Comparison of ENCODE assay signal across 1 cellular context in the genomic region with DNA sequence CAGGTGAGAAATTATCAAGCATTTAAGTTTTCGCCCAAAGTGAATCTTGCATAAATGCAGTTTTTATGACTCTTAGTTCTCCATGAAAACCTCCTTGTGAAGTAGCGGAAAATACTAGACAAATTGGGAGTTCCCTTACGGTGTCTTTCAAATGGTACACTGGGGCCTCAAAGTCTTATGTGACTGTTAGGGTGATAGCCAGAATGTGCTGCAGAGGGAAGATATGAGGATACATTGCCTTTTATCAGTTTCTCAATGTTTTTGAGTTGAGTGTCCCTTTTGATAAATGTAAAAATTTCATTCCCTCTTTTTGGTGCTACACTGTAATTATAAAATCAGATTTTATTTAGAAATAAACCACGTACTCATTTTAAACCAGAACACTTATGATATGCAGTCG.
TF ChIP-seq lines count a peak whose summit lies in the region.

No MANE protein-coding gene starts in this region.

TF ChIP-seq in K562, 482 proteins besides CTCF, POLR2A, EP300 and RAD21 (continued from another document and continues in another):
- TF ChIP-seq, protein P1, sequence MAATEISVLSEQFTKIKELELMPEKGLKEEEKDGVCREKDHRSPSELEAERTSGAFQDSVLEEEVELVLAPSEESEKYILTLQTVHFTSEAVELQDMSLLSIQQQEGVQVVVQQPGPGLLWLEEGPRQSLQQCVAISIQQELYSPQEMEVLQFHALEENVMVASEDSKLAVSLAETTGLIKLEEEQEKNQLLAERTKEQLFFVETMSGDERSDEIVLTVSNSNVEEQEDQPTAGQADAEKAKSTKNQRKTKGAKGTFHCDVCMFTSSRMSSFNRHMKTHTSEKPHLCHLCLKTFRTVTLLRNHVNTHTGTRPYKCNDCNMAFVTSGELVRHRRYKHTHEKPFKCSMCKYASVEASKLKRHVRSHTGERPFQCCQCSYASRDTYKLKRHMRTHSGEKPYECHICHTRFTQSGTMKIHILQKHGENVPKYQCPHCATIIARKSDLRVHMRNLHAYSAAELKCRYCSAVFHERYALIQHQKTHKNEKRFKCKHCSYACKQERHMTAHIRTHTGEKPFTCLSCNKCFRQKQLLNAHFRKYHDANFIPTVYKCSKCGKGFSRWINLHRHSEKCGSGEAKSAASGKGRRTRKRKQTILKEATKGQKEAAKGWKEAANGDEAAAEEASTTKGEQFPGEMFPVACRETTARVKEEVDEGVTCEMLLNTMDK (IDR thresholded peaks at IDR 0.05; ENCODE audit: borderline replicate concordance, insufficient read depth, low read depth, low read length, poor library complexity, severe bottlenecking) = no peak
- TF ChIP-seq, protein P2, sequence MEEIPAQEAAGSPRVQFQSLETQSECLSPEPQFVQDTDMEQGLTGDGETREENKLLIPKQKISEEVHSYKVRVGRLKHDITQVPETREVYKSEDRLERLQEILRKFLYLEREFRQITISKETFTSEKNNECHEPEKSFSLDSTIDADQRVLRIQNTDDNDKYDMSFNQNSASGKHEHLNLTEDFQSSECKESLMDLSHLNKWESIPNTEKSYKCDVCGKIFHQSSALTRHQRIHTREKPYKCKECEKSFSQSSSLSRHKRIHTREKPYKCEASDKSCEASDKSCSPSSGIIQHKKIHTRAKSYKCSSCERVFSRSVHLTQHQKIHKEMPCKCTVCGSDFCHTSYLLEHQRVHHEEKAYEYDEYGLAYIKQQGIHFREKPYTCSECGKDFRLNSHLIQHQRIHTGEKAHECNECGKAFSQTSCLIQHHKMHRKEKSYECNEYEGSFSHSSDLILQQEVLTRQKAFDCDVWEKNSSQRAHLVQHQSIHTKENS (CRISPR knock-in tag; IDR thresholded peaks at IDR 0.05) = no peak
- no peak for TF ChIP-seq BRD4 (IDR thresholded peaks at IDR 0.05)
- TF ChIP-seq ZNF212 (CRISPR knock-in tag; IDR thresholded peaks at IDR 0.05) = no peak
- TF ChIP-seq IFI16 (CRISPR knock-in tag; IDR thresholded peaks at IDR 0.05) = no peak
- TF ChIP-seq, protein P3, sequence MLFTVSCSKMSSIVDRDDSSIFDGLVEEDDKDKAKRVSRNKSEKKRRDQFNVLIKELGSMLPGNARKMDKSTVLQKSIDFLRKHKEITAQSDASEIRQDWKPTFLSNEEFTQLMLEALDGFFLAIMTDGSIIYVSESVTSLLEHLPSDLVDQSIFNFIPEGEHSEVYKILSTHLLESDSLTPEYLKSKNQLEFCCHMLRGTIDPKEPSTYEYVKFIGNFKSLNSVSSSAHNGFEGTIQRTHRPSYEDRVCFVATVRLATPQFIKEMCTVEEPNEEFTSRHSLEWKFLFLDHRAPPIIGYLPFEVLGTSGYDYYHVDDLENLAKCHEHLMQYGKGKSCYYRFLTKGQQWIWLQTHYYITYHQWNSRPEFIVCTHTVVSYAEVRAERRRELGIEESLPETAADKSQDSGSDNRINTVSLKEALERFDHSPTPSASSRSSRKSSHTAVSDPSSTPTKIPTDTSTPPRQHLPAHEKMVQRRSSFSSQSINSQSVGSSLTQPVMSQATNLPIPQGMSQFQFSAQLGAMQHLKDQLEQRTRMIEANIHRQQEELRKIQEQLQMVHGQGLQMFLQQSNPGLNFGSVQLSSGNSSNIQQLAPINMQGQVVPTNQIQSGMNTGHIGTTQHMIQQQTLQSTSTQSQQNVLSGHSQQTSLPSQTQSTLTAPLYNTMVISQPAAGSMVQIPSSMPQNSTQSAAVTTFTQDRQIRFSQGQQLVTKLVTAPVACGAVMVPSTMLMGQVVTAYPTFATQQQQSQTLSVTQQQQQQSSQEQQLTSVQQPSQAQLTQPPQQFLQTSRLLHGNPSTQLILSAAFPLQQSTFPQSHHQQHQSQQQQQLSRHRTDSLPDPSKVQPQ (CRISPR knock-in tag; IDR thresholded peaks at IDR 0.05; ENCODE audit: borderline replicate concordance) = no peak
- TF ChIP-seq SLC30A9 (CRISPR knock-in tag; IDR thresholded peaks at IDR 0.05) = no peak
- peak; percentile 91 for TF ChIP-seq TAL1 (IDR thresholded peaks at IDR 0.05)
- TF ChIP-seq NR1H2 (CRISPR knock-in tag; IDR thresholded peaks at IDR 0.05) = no peak
- TF ChIP-seq ZSCAN29 (IDR thresholded peaks at IDR 0.05) = no peak
- TF ChIP-seq STAT5A (IDR thresholded peaks at IDR 0.05; ENCODE audit: borderline replicate concordance, low read length) = peak; percentile 82
- peak; percentile 84 for TF ChIP-seq POLR2AphosphoS5 (IDR thresholded peaks at IDR 0.05; ENCODE audit: control insufficient read depth, insufficient read depth, low read depth, low read length)
- TF ChIP-seq TAF9B (IDR thresholded peaks at IDR 0.05; ENCODE audit: partially characterized antibody) = no peak
- no peak for TF ChIP-seq FOXK1 (CRISPR knock-in tag; IDR thresholded peaks at IDR 0.05; ENCODE audit: borderline replicate concordance)
- TF ChIP-seq, protein P4, sequence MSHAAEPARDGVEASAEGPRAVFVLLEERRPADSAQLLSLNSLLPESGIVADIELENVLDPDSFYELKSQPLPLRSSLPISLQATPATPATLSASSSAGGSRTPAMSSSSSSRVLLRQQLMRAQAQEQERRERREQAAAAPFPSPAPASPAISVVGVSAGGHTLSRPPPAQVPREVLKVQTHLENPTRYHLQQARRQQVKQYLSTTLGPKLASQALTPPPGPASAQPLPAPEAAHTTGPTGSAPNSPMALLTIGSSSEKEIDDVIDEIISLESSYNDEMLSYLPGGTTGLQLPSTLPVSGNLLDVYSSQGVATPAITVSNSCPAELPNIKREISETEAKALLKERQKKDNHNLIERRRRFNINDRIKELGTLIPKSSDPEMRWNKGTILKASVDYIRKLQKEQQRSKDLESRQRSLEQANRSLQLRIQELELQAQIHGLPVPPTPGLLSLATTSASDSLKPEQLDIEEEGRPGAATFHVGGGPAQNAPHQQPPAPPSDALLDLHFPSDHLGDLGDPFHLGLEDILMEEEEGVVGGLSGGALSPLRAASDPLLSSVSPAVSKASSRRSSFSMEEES (CRISPR knock-in tag; IDR thresholded peaks at IDR 0.05) = no peak
- TF ChIP-seq CBX3 (IDR thresholded peaks at IDR 0.05; ENCODE audit: borderline replicate concordance in 1 of 2, low read length in 2 of 2) = no peak
- TF ChIP-seq CC2D1A (IDR thresholded peaks at IDR 0.05) = peak; percentile 77; the same call in 1 of the 2 replicates
- TF ChIP-seq, protein P5, sequence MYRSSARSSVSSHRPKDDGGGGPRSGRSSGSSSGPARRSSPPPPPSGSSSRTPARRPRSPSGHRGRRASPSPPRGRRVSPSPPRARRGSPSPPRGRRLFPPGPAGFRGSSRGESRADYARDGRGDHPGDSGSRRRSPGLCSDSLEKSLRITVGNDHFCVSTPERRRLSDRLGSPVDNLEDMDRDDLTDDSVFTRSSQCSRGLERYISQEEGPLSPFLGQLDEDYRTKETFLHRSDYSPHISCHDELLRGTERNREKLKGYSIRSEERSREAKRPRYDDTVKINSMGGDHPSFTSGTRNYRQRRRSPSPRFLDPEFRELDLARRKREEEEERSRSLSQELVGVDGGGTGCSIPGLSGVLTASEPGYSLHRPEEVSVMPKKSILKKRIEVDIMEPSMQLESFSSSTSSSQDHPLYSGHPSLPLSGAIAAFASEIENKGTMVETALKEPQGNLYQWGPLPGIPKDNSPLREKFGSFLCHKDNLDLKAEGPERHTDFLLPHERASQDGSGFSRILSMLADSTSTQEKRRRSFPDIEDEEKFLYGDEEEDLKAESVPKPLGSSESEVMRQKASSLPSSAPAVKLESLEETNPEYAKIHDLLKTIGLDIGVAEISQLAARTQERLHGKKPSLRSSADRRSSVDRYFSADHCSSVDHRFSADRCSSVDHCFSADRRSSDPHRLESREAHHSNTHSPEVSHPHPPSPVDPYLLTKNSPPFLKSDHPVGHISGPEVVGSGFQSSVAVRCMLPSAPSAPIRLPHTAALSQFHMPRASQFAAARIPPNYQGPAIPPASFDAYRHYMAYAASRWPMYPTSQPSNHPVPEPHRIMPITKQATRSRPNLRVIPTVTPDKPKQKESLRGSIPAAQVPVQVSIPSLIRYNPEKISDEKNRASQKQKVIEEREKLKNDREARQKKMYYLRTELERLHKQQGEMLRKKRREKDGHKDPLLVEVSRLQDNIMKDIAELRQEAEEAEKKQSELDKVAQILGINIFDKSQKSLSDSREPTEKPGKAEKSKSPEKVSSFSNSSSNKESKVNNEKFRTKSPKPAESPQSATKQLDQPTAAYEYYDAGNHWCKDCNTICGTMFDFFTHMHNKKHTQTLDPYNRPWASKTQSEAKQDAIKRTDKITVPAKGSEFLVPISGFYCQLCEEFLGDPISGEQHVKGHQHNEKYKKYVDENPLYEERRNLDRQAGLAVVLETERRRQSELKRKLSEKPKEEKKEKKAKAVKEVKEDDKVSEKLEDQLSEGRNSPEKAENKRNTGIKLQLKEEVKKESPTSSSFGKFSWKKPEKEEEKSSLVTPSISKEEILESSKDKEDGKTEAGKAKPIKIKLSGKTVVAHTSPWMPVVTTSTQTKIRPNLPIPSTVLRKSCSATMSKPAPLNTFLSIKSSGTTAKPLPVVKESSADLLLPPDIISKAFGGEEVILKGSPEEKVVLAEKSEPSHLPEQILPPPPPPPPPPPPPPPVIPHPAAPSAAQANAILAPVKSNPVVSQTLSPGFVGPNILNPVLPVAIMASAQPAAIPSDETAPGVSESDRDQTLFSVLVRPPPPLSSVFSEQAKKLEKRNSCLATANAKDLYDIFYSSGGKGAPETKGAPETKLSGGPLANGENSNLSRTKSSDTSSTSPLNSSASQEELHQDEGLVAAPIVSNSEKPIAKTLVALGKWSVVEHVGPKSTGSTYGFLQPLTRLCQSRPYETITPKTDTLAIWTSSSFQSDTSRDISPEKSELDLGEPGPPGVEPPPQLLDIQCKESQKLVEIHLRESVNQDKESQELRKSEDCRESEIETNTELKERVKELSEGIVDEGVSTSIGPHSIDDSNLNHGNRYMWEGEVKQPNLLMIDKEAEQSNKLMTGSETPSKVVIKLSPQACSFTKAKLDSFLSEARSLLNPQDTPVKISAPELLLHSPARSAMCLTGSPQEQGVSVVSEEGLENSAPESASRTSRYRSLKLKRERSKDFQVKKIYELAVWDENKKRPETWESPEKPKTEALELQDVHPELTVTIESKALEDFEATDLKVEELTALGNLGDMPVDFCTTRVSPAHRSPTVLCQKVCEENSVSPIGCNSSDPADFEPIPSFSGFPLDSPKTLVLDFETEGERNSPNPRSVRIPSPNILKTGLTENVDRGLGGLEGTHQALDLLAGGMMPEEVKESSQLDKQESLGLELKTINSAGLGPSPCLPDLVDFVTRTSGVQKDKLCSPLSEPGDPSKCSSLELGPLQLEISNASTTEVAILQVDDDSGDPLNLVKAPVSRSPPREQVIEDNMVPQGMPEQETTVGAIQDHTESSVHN (IDR thresholded peaks at IDR 0.05; ENCODE audit: borderline replicate concordance in 1 of 2, low read depth in 1 of 2) = no peak
- TF ChIP-seq ETV5 (CRISPR knock-in tag; IDR thresholded peaks at IDR 0.05; ENCODE audit: low read depth) = no peak
- no peak for TF ChIP-seq CBFB (CRISPR knock-in tag; IDR thresholded peaks at IDR 0.05)
- no peak for TF ChIP-seq NR3C1 (CRISPR knock-in tag; IDR thresholded peaks at IDR 0.05)
- TF ChIP-seq XRCC5 (IDR thresholded peaks at IDR 0.05; ENCODE audit: low read depth, low read length) = no peak
- TF ChIP-seq MYBL2 (IDR thresholded peaks at IDR 0.05; ENCODE audit: low read depth) = no peak
- no peak for TF ChIP-seq MYBL2 (CRISPR knock-in tag; IDR thresholded peaks at IDR 0.05; ENCODE audit: borderline replicate concordance)
- no peak for TF ChIP-seq CEBPG (CRISPR knock-in tag; IDR thresholded peaks at IDR 0.05)
- TF ChIP-seq CEBPG (tag; conservative IDR thresholded peaks at IDR 0.05 in 1 of 2, IDR thresholded peaks at IDR 0.05 in 1 of 2) = no peak
- peak; percentile 79 for TF ChIP-seq DPF2 (IDR thresholded peaks at IDR 0.05)
- TF ChIP-seq ZNF165 (CRISPR knock-in tag; IDR thresholded peaks at IDR 0.05; ENCODE audit: borderline replicate concordance) = no peak
- TF ChIP-seq ZNF174 (CRISPR knock-in tag; IDR thresholded peaks at IDR 0.05) = no peak
- TF ChIP-seq ARID2 (IDR thresholded peaks at IDR 0.05) = no peak
- TF ChIP-seq SMARCA4 (IDR thresholded peaks at IDR 0.05) = peak; percentile 74
- no peak for TF ChIP-seq GABPB1 (CRISPR knock-in tag; IDR thresholded peaks at IDR 0.05)
- TF ChIP-seq, protein P6, sequence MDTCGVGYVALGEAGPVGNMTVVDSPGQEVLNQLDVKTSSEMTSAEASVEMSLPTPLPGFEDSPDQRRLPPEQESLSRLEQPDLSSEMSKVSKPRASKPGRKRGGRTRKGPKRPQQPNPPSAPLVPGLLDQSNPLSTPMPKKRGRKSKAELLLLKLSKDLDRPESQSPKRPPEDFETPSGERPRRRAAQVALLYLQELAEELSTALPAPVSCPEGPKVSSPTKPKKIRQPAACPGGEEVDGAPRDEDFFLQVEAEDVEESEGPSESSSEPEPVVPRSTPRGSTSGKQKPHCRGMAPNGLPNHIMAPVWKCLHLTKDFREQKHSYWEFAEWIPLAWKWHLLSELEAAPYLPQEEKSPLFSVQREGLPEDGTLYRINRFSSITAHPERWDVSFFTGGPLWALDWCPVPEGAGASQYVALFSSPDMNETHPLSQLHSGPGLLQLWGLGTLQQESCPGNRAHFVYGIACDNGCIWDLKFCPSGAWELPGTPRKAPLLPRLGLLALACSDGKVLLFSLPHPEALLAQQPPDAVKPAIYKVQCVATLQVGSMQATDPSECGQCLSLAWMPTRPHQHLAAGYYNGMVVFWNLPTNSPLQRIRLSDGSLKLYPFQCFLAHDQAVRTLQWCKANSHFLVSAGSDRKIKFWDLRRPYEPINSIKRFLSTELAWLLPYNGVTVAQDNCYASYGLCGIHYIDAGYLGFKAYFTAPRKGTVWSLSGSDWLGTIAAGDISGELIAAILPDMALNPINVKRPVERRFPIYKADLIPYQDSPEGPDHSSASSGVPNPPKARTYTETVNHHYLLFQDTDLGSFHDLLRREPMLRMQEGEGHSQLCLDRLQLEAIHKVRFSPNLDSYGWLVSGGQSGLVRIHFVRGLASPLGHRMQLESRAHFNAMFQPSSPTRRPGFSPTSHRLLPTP (IDR thresholded peaks at IDR 0.05; ENCODE audit: borderline replicate concordance, extremely low read depth, insufficient read length) = no peak
- TF ChIP-seq NFYB (IDR thresholded peaks at IDR 0.05; ENCODE audit: extremely low read depth, insufficient read length) = no peak
- TF ChIP-seq HNRNPK (IDR thresholded peaks at IDR 0.05; ENCODE audit: low read depth, low read length, poor library complexity, severe bottlenecking) = no peak
- TF ChIP-seq ZNF347 (CRISPR knock-in tag; IDR thresholded peaks at IDR 0.05; ENCODE audit: low read depth) = no peak
- no peak for TF ChIP-seq HIVEP1 (CRISPR knock-in tag; IDR thresholded peaks at IDR 0.05)
